ENCODE assay signal across 34 cellular contexts in genomic region chr14:91195881-91196280, GRCh38. TPM values are rescaled to one million over a fixed set of nuclear protein-coding genes. Genes with fewer than 3 reads are reported as not detected.
"Had no signal": no experiment of that assay in that cellular context is flagged by ENCODE, and none has a peak within 500 bp of the region (broad histone marks: within the 10 kb centered on the region; RNA-seq: fewer than 3 reads in every experiment).

No MANE protein-coding gene starts in this region.

- DNase-seq: Karpas-422, Kasumi-1, KG1, MG63, MM.1S, MV-4-11, NCI-H1048, NCI-H1092, NCI-H1092 treated with DMSO at 0.1 percent for 48 hours, NCI-H1105, NCI-H1105 treated with DMSO at 0.1 percent for 48 hours, NCI-H1417 treated with DMSO at 0.1 percent for 48 hours, NCI-H1436, NCI-H1436 treated with DMSO at 0.1 percent for 48 hours, NCI-H146, NCI-H1694, NCI-H1694 treated with DMSO at 0.1 percent for 48 hours, NCI-H187, NCI-H187 treated with DMSO at 0.1 percent for 48 hours, NCI-H1930, NCI-H2029, NCI-H2029 treated with DMSO at 0.1 percent for 48 hours, NCI-H2081, NCI-H2081 treated with DMSO at 0.1 percent for 48 hours, NCI-H2107, NCI-H2171, NCI-H2171 treated with DMSO at 0.1 percent for 48 hours, NCI-H2227 treated with DMSO at 0.1 percent for 48 hours, NCI-H226, NCI-H345, NCI-H446, NCI-H446 treated with DMSO at 0.1 percent for 48 hours, NCI-H510A had no signal

- H3K9me3 ChIP-seq: MG63 had no signal

- H3K4me3 ChIP-seq: MG63 had no signal

- H3K27me3 ChIP-seq: MG63 had no signal

RNA-seq across cellular contexts. Expression of gene GPR68, which starts 48.6 kb away (rescaled TPM):
- total RNA-seq: NCI-H460 had no signal
